In genomic region chr6:113632220-113632864, GRCh38 we compare ENCODE assay signal across 9 cellular contexts.
DNase-seq lines count a peak whose midpoint lies in the region; ATAC-seq, FAIRE-seq and TF ChIP-seq lines count a peak whose summit lies in the region.
"Had no signal": no experiment of that assay in that cellular context is flagged by ENCODE, and none has a peak within 500 bp of the region (broad histone marks: within the 10 kb centered on the region; RNA-seq: fewer than 3 reads in every experiment).

No MANE protein-coding gene starts in this region.

- TF ChIP-seq POLR2A in GM12891 (IDR thresholded peaks at IDR 0.05; ENCODE audit: low read depth, low read length) (peak; percentile 95), erythroblast (IDR thresholded peaks at IDR 0.05; ENCODE audit: low read length) (no peak)

- dilution Hi-C loops in keratinocyte (cut with MboI; ENCODE audit: extremely low pct_ligation_motif_present, low sequenced_read_pairs): no loop called here

- H3K36me3 ChIP-seq in GM23338 (ENCODE audit: insufficient read depth): no peaks in the 10 kb centered on the region
- H3K36me3 ChIP-seq in MM.1S (replicated peaks; ENCODE audit: insufficient read depth, low read length): no peaks in the 10 kb centered on the region
- H3K36me3 ChIP-seq in keratinocyte (ENCODE audit: control insufficient read depth in 2 of 2, extremely low read depth in 1 of 2, insufficient read depth in 2 of 2, low read length in 2 of 2): no peaks in the 10 kb centered on the region

- no peaks in the 10 kb centered on the region for H3K9me3 ChIP-seq in MM.1S (replicated peaks; ENCODE audit: insufficient read depth, low read length)
- no peaks in the 10 kb centered on the region for H3K9me3 ChIP-seq in keratinocyte (ENCODE audit: control insufficient read depth, low read depth, low read length)

- no peaks in the 10 kb centered on the region for H3K36me3 Mint-ChIP-seq in GM23338 (ENCODE audit: low read depth)
- no peaks in the 10 kb centered on the region for H3K36me3 Mint-ChIP-seq in activated naive CD4-positive, alpha-beta T cell treated with anti-CD3 and anti-CD28 coated beads, Interleukin-2, amount 10 ng/mL, durations not matched to agents 7 days and 5 days
- H3K36me3 Mint-ChIP-seq: activated naive CD8-positive, alpha-beta T cell treated with anti-CD3 and anti-CD28 coated beads, Interleukin-2, amount 10 ng/mL, durations not matched to agents 7 days and 5 days had no signal

- no peak overlapping the region for H3K4me3 Mint-ChIP-seq in GM23338
- H3K4me3 Mint-ChIP-seq in activated naive CD4-positive, alpha-beta T cell treated with anti-CD3 and anti-CD28 coated beads, Interleukin-2, amount 10 ng/mL, durations not matched to agents 7 days and 5 days: no peak overlapping the region
- H3K4me3 Mint-ChIP-seq: activated naive CD8-positive, alpha-beta T cell treated with anti-CD3 and anti-CD28 coated beads, Interleukin-2, amount 10 ng/mL, durations not matched to agents 7 days and 5 days had no signal

- peak overlapping the region; percentile 87 for H3K9ac ChIP-seq in MM.1S (ENCODE audit: low read length)
- H3K9ac ChIP-seq in keratinocyte (ENCODE audit: control insufficient read depth, extremely low read depth, insufficient read depth, low read length): peak overlapping the region; percentile 80

- H3K9me2 ChIP-seq in GM23338 (ENCODE audit: insufficient read depth): no peaks in the 10 kb centered on the region
- H3K9me2 ChIP-seq in MM.1S (replicated peaks; ENCODE audit: insufficient read depth, low read length): no peaks in the 10 kb centered on the region

- H3K4me1 ChIP-seq in GM23338 (ENCODE audit: insufficient read depth): peaks cover 6% of the 10 kb centered on the region; the same call in 1 of the 2 replicates
- peaks cover 68% of the 10 kb centered on the region for H3K4me1 ChIP-seq in MM.1S (ENCODE audit: low read length)
- peaks cover 52% of the 10 kb centered on the region for H3K4me1 ChIP-seq in keratinocyte (ENCODE audit: control insufficient read depth, extremely low read depth, insufficient read depth, low read length)

- H2AFZ ChIP-seq in GM23338: peak overlapping the region; percentile 74; the same call in 1 of the 2 replicates
- H2AFZ ChIP-seq in MM.1S (ENCODE audit: low read length): peak overlapping the region; percentile 52
- no peak overlapping the region for H2AFZ ChIP-seq in keratinocyte (ENCODE audit: control insufficient read depth, low read length)

- H4K20me1 ChIP-seq in GM23338 (replicated peaks; ENCODE audit: insufficient read depth) (no peaks in the 10 kb centered on the region), MM.1S (ENCODE audit: insufficient read depth, low read length) (no peaks in the 10 kb centered on the region), keratinocyte (ENCODE audit: control insufficient read depth, extremely low read depth, insufficient read depth, low read length) (no peaks in the 10 kb centered on the region)

- CTCF ChIA-PET in activated naive CD4-positive, alpha-beta T cell treated with anti-CD3 and anti-CD28 coated beads, Interleukin-2, amount 10 ng/mL, durations not matched to agents 7 days and 5 days (lab: Charles Lee): no interaction called here

- H3K79me2 ChIP-seq in GM23338 (replicated peaks; ENCODE audit: insufficient read depth) (no peaks in the 10 kb centered on the region), MM.1S (ENCODE audit: low read length) (no peaks in the 10 kb centered on the region), keratinocyte (ENCODE audit: control insufficient read depth, insufficient read depth, low read length) (no peaks in the 10 kb centered on the region)

- H3K9me3 Mint-ChIP-seq in GM23338: no peaks in the 10 kb centered on the region
- no peaks in the 10 kb centered on the region for H3K9me3 Mint-ChIP-seq in activated naive CD4-positive, alpha-beta T cell treated with anti-CD3 and anti-CD28 coated beads, Interleukin-2, amount 10 ng/mL, durations not matched to agents 7 days and 5 days
- H3K9me3 Mint-ChIP-seq: activated naive CD8-positive, alpha-beta T cell treated with anti-CD3 and anti-CD28 coated beads, Interleukin-2, amount 10 ng/mL, durations not matched to agents 7 days and 5 days had no signal

- FAIRE-seq in GM12891 (lab: Jason Lieb, UNC): peak; percentile 92
- peak; percentile 97 for FAIRE-seq in keratinocyte (lab: Jason Lieb, UNC)

- TF ChIP-seq CTCF in GM23338 (conservative IDR thresholded peaks at IDR 0.05; ENCODE audit: low read depth in 2 of 2): no peak
- no peak for TF ChIP-seq CTCF in MM.1S (IDR thresholded peaks at IDR 0.05; ENCODE audit: low read length)
- TF ChIP-seq CTCF in keratinocyte (optimal IDR thresholded peaks at IDR 0.05 in 1 of 3, IDR thresholded peaks at IDR 0.05 in 1 of 3, conservative IDR thresholded peaks at IDR 0.05 in 1 of 3; ENCODE audit: extremely low read depth in 1 of 3, insufficient read depth in 2 of 3, low read length in 3 of 3): no peak

- H3K27me3 ChIP-seq in GM23338 (ENCODE audit: insufficient read depth) (no peaks in the 10 kb centered on the region), MM.1S (replicated peaks; ENCODE audit: insufficient read depth, low read length) (no peaks in the 10 kb centered on the region), keratinocyte (ENCODE audit: control insufficient read depth, extremely low read depth, insufficient read depth, low read length) (no peaks in the 10 kb centered on the region)

- H3F3A ChIP-seq in GM23338 (replicated peaks; ENCODE audit: low read depth) (no peaks in the 10 kb centered on the region), MM.1S (ENCODE audit: insufficient read depth, low read length) (peaks cover 40% of the 10 kb centered on the region)

- H3K4me3 ChIP-seq in GM23338: no peak overlapping the region
- peak overlapping the region; percentile 43 for H3K4me3 ChIP-seq in MM.1S (ENCODE audit: low read length)
- peak overlapping the region; percentile 1 to 16 (median 5) for H3K4me3 ChIP-seq in keratinocyte (ENCODE audit: control insufficient read depth in 2 of 3, extremely low read depth in 1 of 3, insufficient read depth in 2 of 3, low read depth in 1 of 3, low read length in 3 of 3)

- H3K27ac Mint-ChIP-seq in GM23338: no peak overlapping the region
- H3K27ac Mint-ChIP-seq in activated naive CD4-positive, alpha-beta T cell treated with anti-CD3 and anti-CD28 coated beads, Interleukin-2, amount 10 ng/mL, durations not matched to agents 7 days and 5 days: peak overlapping the region; percentile 38
- H3K27ac Mint-ChIP-seq: activated naive CD8-positive, alpha-beta T cell treated with anti-CD3 and anti-CD28 coated beads, Interleukin-2, amount 10 ng/mL, durations not matched to agents 7 days and 5 days had no signal

- no peak for ATAC-seq in GM23338

- H3K4me1 Mint-ChIP-seq in GM23338: peaks cover 4% of the 10 kb centered on the region
- H3K4me1 Mint-ChIP-seq in activated naive CD4-positive, alpha-beta T cell treated with anti-CD3 and anti-CD28 coated beads, Interleukin-2, amount 10 ng/mL, durations not matched to agents 7 days and 5 days: peaks cover 11% of the 10 kb centered on the region

- H3K4me2 ChIP-seq in GM23338 (no peak overlapping the region), MM.1S (ENCODE audit: low read depth, low read length) (peak overlapping the region; percentile 94), keratinocyte (ENCODE audit: control insufficient read depth, extremely low read depth, insufficient read depth, low read depth, low read length) (peak overlapping the region; percentile 82)

- DNase-seq in GM12891 (ENCODE audit: insufficient read length, low spot score) (no peak), GM23338 (ENCODE audit: low spot score) (no peak), MM.1S (peak; percentile 55), keratinocyte (ENCODE audit: low read depth, low spot score) (peak; percentile 84), erythroblast (lab: John Stamatoyannopoulos, UW) (no peak), mesenteric fat pad (ENCODE audit: low spot score) (no peak)
- DNase-seq in activated naive CD4-positive, alpha-beta T cell treated with anti-CD3 and anti-CD28 coated beads, Interleukin-2, amount 10 ng/mL, durations not matched to agents 7 days and 5 days: no peak
- DNase-seq in stimulated activated CD4-positive, alpha-beta T cell treated with anti-CD3 and anti-CD28 coated beads, Interleukin-2, amount 100 ng/mL, for 4 hours (ENCODE audit: low read depth): peak; percentile 24
- DNase-seq: activated naive CD8-positive, alpha-beta T cell treated with anti-CD3 and anti-CD28 coated beads, Interleukin-2, amount 10 ng/mL, durations not matched to agents 7 days and 5 days had no signal

- H3K27ac ChIP-seq in GM23338 (ENCODE audit: low read depth): no peak overlapping the region
- peak overlapping the region; percentile 98 for H3K27ac ChIP-seq in MM.1S (ENCODE audit: low read length)
- peak overlapping the region; percentile 98 for H3K27ac ChIP-seq in keratinocyte (ENCODE audit: control insufficient read depth, insufficient read depth, low read length)

- peaks cover 7% of the 10 kb centered on the region for H3K27me3 Mint-ChIP-seq in GM23338 (ENCODE audit: insufficient read depth, low read depth, poor library complexity)
- H3K27me3 Mint-ChIP-seq in activated naive CD4-positive, alpha-beta T cell treated with anti-CD3 and anti-CD28 coated beads, Interleukin-2, amount 10 ng/mL, durations not matched to agents 7 days and 5 days: peaks cover 8% of the 10 kb centered on the region

- H3K9me1 ChIP-seq in keratinocyte (ENCODE audit: control insufficient read depth, extremely low read depth, insufficient read depth, low read length): peaks cover 5% of the 10 kb centered on the region

TF ChIP-seq in GM12891, 5 proteins besides CTCF, POLR2A, EP300 and RAD21:
- TF ChIP-seq POU2F2 (IDR thresholded peaks at IDR 0.05; ENCODE audit: low read depth, low read length) (peak; percentile 85; the same call in 1 of the 2 replicates), PAX5 (IDR thresholded peaks at IDR 0.05; ENCODE audit: insufficient read depth, low read length, severe bottlenecking) (no peak), SPI1 (IDR thresholded peaks at IDR 0.05; ENCODE audit: low read depth, low read length) (no peak), TAF1 (IDR thresholded peaks at IDR 0.05; ENCODE audit: low read depth, low read length) (peak; percentile 93), POLR2AphosphoS5 (IDR thresholded peaks at IDR 0.05; ENCODE audit: low read depth, low read length) (peak; percentile 90)

Comparison
In these comparisons a context has a peak if more than half of its experiments do, and no peak if none do; other contexts are left out.
1. DNase-seq: peak in MM.1S (single experiment), keratinocyte (single experiment) and stimulated activated CD4-positive, alpha-beta T cell treated with anti-CD3 and anti-CD28 coated beads, Interleukin-2, amount 100 ng/mL, for 4 hours (single experiment); none in GM12891 (single experiment), GM23338 (single experiment), activated naive CD4-positive, alpha-beta T cell treated with anti-CD3 and anti-CD28 coated beads, Interleukin-2, amount 10 ng/mL, durations not matched to agents 7 days and 5 days (single experiment), erythroblast (0 of 2) and mesenteric fat pad (single experiment).